In genomic region chr7:47067215-47067614, GRCh38 we compare ENCODE assay signal across 19 cellular contexts.
"Had no signal": no experiment of that assay in that cellular context is flagged by ENCODE, and none has a peak within 500 bp of the region (broad histone marks: within the 10 kb centered on the region; RNA-seq: fewer than 3 reads in every experiment).

No MANE protein-coding gene starts in this region.

- H3K27me3 Mint-ChIP-seq: activated T-helper 17 cell treated with anti-CD3 and anti-CD28 coated beads, Interleukin-2, amount 50 U/mL, for 72 hours had no signal

- H3K27ac Mint-ChIP-seq: activated CD8-positive, alpha-beta T cell treated with anti-CD3 and anti-CD28 coated beads for 36 hours; activated naive CD8-positive, alpha-beta T cell treated with anti-CD3 and anti-CD28 coated beads for 36 hours; activated T-helper 17 cell treated with anti-CD3 and anti-CD28 coated beads, Interleukin-2, amount 50 U/mL, for 72 hours; brain; T-cell had no signal

- H3K9me3 Mint-ChIP-seq: activated CD8-positive, alpha-beta T cell treated with anti-CD3 and anti-CD28 coated beads for 36 hours; activated naive CD8-positive, alpha-beta T cell treated with anti-CD3 and anti-CD28 coated beads for 36 hours; activated T-helper 17 cell treated with anti-CD3 and anti-CD28 coated beads, Interleukin-2, amount 50 U/mL, for 72 hours had no signal

- H3K36me3 ChIP-seq: pancreas had no signal

- H3K9me3 ChIP-seq: pancreas had no signal

- H3K27ac ChIP-seq: dorsolateral prefrontal cortex, epithelial cell of prostate, pancreas had no signal

- H3K36me3 Mint-ChIP-seq: activated naive CD8-positive, alpha-beta T cell treated with anti-CD3 and anti-CD28 coated beads for 36 hours; brain; T-cell had no signal

- DNase-seq: activated CD4-positive, alpha-beta T cell treated with anti-CD3 and anti-CD28 coated beads for 48 hours; activated CD4-positive, CD25-positive, alpha-beta regulatory T cell; activated CD8-positive, alpha-beta T cell treated with anti-CD3 and anti-CD28 coated beads for 36 hours; activated naive CD4-positive, alpha-beta T cell; activated naive CD8-positive, alpha-beta T cell treated with anti-CD3 and anti-CD28 coated beads for 36 hours; activated T-cell treated with anti-CD3 and anti-CD28 coated beads, Interleukin-2, amount 50 U/mL, for 1 hour; caudate nucleus; dorsolateral prefrontal cortex; kidney; pancreas; stimulated activated CD4-positive, alpha-beta T cell treated with anti-CD3 and anti-CD28 coated beads, Interleukin-1b, Interleukin-23, amount 100 ng/mL, for 48 hours; stimulated activated CD8-positive, alpha-beta memory T cell treated with anti-CD3 and anti-CD28 coated beads, Interleukin-4, amount 100 ng/mL, for 48 hours; stimulated activated naive CD4-positive, alpha-beta T cell; T-cell had no signal

- H3K27me3 ChIP-seq: pancreas had no signal

- ATAC-seq: activated CD8-positive, alpha-beta T cell treated with anti-CD3 and anti-CD28 coated beads for 36 hours; activated T-helper 17 cell treated with anti-CD3 and anti-CD28 coated beads, Interleukin-2, amount 50 U/mL, for 72 hours; left lobe of liver; pancreas; sciatic nerve; T-cell had no signal

- H3K4me3 Mint-ChIP-seq: activated CD8-positive, alpha-beta T cell treated with anti-CD3 and anti-CD28 coated beads for 36 hours; activated naive CD8-positive, alpha-beta T cell treated with anti-CD3 and anti-CD28 coated beads for 36 hours; activated T-helper 17 cell treated with anti-CD3 and anti-CD28 coated beads, Interleukin-2, amount 50 U/mL, for 72 hours; brain; T-cell had no signal

- H3K4me3 ChIP-seq: dorsolateral prefrontal cortex, pancreas had no signal

- H3K4me1 ChIP-seq: pancreas had no signal

- H3K4me1 Mint-ChIP-seq: activated naive CD8-positive, alpha-beta T cell treated with anti-CD3 and anti-CD28 coated beads for 36 hours; activated T-helper 17 cell treated with anti-CD3 and anti-CD28 coated beads, Interleukin-2, amount 50 U/mL, for 72 hours; brain; T-cell had no signal
